Comparison of ENCODE assay signal across 18 cellular contexts in the genomic region with DNA sequence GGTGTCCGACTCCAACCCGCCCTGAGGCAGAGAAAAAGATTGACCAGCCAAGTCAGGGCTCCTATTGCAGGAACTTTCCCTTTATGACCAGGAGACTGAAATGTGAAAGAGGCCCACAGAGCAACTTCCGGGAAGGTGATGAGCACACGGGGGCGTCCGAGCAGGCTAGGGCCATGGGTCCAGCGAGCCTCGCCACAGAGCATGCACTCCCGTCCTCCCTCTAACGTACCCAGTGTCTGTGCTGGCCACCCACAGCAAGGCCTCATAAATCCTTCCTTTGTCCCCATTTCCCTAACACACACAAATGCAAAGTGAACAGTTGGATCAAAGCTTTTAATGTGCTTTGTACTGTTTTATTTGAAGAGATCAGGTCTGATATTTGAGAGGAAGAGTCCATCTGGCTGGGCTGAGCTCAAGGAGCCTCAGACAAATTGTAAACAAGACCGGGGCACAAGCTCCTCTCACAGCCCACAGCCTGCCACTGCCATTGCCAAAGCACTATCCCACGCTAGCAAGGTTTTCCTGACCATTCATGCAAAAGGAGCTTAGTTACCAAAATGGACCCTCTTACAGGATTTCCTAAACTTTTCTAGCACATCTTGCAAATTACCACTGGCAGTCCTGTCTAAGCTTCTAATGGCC. TPM values are rescaled to one million over a fixed set of nuclear protein-coding genes. Genes with fewer than 3 reads are reported as not detected.
A peak's percentile ranks its signal among the peaks of the same experiment; 100 is the strongest.
DNase-seq lines count a peak whose midpoint lies in the region; ATAC-seq, FAIRE-seq and TF ChIP-seq lines count a peak whose summit lies in the region.
"Had no signal": no experiment of that assay in that cellular context is flagged by ENCODE, and none has a peak within 500 bp of the region (broad histone marks: within the 10 kb centered on the region; RNA-seq: fewer than 3 reads in every experiment).

No MANE protein-coding gene starts in this region.

- TF ChIP-seq CTCF in HFFc6 (IDR thresholded peaks at IDR 0.05) (no peak), brain (conservative IDR thresholded peaks at IDR 0.05) (no peak), D721Med (IDR thresholded peaks at IDR 0.05; ENCODE audit: insufficient read depth, missing control alignments) (no peak)

- H3K4me1 Mint-ChIP-seq in HFFc6 (ENCODE audit: low read depth) (no peaks in the 10 kb centered on the region; the same call in 1 of the 2 replicates), brain (peaks cover 63% of the 10 kb centered on the region)

- no peak for DNase-seq in HFFc6
- DNase-seq in retina = peak; percentile 57
- DNase-seq in NCI-H345 (lab: John Stamatoyannopoulos, UW) = no peak
- no peak for DNase-seq in activated gamma-delta T cell treated with Interleukin-2 at 50 U/mL for 16 hours
- no peak for DNase-seq in D721Med (ENCODE audit: insufficient read length, low spot score)
- DNase-seq: activated naive CD4-positive, alpha-beta T cell treated with anti-CD3 and anti-CD28 coated beads for 36 hours; effector memory CD8-positive, alpha-beta T cell; left ventricle myocardium superior; NCI-H1436 treated with DMSO at 0.1 percent for 48 hours; NCI-H226; SHP77 treated with DMSO at 0.1 percent for 48 hours had no signal

- no peak for ATAC-seq in GM19463 (IDR thresholded peaks at IDR 0.05; ENCODE audit: unreplicated experiment)
- ATAC-seq: activated CD4-positive, CD25-positive, alpha-beta regulatory T cell treated with anti-CD3 and anti-CD28 coated beads, Interleukin-2, amount 50 U/mL, for 24 hours; effector memory CD8-positive, alpha-beta T cell; left ventricle myocardium superior had no signal

- H3K27ac Mint-ChIP-seq in HFFc6 (peak overlapping the region; percentile 87), brain (peak overlapping the region; percentile 54 to 96 (median 92))
- H3K27ac Mint-ChIP-seq: activated naive CD4-positive, alpha-beta T cell treated with anti-CD3 and anti-CD28 coated beads for 36 hours; effector memory CD8-positive, alpha-beta T cell had no signal

- H3K36me3 Mint-ChIP-seq in HFFc6 (ENCODE audit: low read depth) (peaks cover 47% of the 10 kb centered on the region), brain (peaks cover 4% of the 10 kb centered on the region)

- peak overlapping the region; percentile 69 for H3K27ac ChIP-seq in layer of hippocampus (ENCODE audit: low read depth, low read length)
- H3K27ac ChIP-seq: cardiac muscle cell had no signal

- H3K9me3 Mint-ChIP-seq in HFFc6 = no peaks in the 10 kb centered on the region
- H3K9me3 Mint-ChIP-seq in brain = peaks cover 0 to 6% (median 0%) of the 10 kb centered on the region in 5 experiments
- H3K9me3 Mint-ChIP-seq: activated naive CD4-positive, alpha-beta T cell treated with anti-CD3 and anti-CD28 coated beads for 36 hours had no signal

- H3K4me3 Mint-ChIP-seq in HFFc6 (no peak overlapping the region), brain (peak overlapping the region in 4 of 5 experiments; percentile 8 to 76 (median 31))
- H3K4me3 Mint-ChIP-seq: activated naive CD4-positive, alpha-beta T cell treated with anti-CD3 and anti-CD28 coated beads for 36 hours; effector memory CD8-positive, alpha-beta T cell had no signal

- H3K27me3 ChIP-seq in layer of hippocampus (ENCODE audit: control insufficient read depth, insufficient read depth, low read length) = no peaks in the 10 kb centered on the region
- H3K27me3 ChIP-seq: cardiac muscle cell had no signal

- FAIRE-seq in D721Med (lab: Jason Lieb, UNC) = no peak

- no peaks in the 10 kb centered on the region; the same call in 1 of the 2 replicates for H3K27me3 Mint-ChIP-seq in HFFc6 (ENCODE audit: insufficient read depth)
- no peaks in the 10 kb centered on the region for H3K27me3 Mint-ChIP-seq in brain

RNA-seq across cellular contexts. Expression of gene BLID, which starts 44.2 kb away (rescaled TPM):
- 1 to 10 TPM in 5 of 6 experiments, under 1 TPM in 1; 0.85 to 1.6 (median 1.2) TPM for total RNA-seq in HFFc6 (2021; fragmentation: NEBNext Ultra II Directional; extraction: Animal tissue kit (Norgen Biotek cat#: 25700))
- not detected for polyA plus RNA-seq in brain (ENCODE audit: insufficient read depth, low read depth, low replicate concordance)
- total RNA-seq: activated naive CD4-positive, alpha-beta T cell treated with anti-CD3 and anti-CD28 coated beads for 36 hours; HT-29; left ventricle myocardium superior; T-helper 2 cell treated with Interferon-gamma antibody and Interleukin-4, amounts not matched to agents 100 ng/mL and 5 ng/mL, for 36 hours had no signal
